ENCODE assay signal across 9 cellular contexts in the genomic region with DNA sequence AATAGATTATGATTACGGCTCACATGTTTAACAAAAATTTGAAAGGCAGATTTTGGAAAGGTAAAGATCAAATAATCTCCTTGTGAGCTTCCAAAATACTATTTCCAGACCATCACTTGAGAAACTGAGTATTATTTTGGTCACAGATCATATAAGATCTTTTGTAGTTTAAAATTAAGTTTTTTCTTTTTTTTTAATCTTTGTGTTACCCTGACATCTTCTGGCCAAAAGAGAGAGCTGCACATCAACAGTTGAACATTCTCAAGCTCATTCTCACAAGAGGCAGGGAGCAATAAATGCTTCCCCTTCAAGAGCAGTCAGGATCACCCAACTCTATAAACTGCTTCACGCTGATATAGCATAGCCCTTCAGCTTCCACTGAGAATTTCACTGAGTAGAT. TPM values are rescaled to one million over a fixed set of nuclear protein-coding genes. Genes with fewer than 3 reads are reported as not detected.
DNase-seq lines count a peak whose midpoint lies in the region; ATAC-seq and TF ChIP-seq lines count a peak whose summit lies in the region.
"Had no signal": no experiment of that assay in that cellular context is flagged by ENCODE, and none has a peak within 500 bp of the region (broad histone marks: within the 10 kb centered on the region; RNA-seq: fewer than 3 reads in every experiment).

No MANE protein-coding gene starts in this region.

- H3K27ac Mint-ChIP-seq in natural killer cell = no peak overlapping the region
- no peak overlapping the region for H3K27ac Mint-ChIP-seq in natural killer cell treated with Interleukin-12 subunit alpha and Interleukin-12 subunit beta and Interleukin-15 and Interleukin-18, amount 100 ng/mL, for 72 hours

- H3K36me3 Mint-ChIP-seq in natural killer cell = no peaks in the 10 kb centered on the region
- H3K36me3 Mint-ChIP-seq in natural killer cell treated with Interleukin-12 subunit alpha and Interleukin-12 subunit beta and Interleukin-15 and Interleukin-18, amount 100 ng/mL, for 72 hours = no peaks in the 10 kb centered on the region

- no peak for TF ChIP-seq EP300 in esophagus muscularis mucosa (IDR thresholded peaks at IDR 0.05)

- TF ChIP-seq POLR2A in NB4 (IDR thresholded peaks at IDR 0.05; ENCODE audit: extremely low read depth, insufficient read length) = no peak
- no peak for TF ChIP-seq POLR2A in esophagus muscularis mucosa (IDR thresholded peaks at IDR 0.05; ENCODE audit: low read depth)
- no peak for TF ChIP-seq POLR2A in spleen (IDR thresholded peaks at IDR 0.05)

- H3K36me3 ChIP-seq in esophagus muscularis mucosa = peaks cover 15 to 93% (median 62%) of the 10 kb centered on the region in 4 donors
- H3K36me3 ChIP-seq in spleen = peaks cover 0 to 98% (median 67%) of the 10 kb centered on the region in 6 donors

- no peaks in the 10 kb centered on the region for H3K9me3 Mint-ChIP-seq in natural killer cell
- H3K9me3 Mint-ChIP-seq in natural killer cell treated with Interleukin-12 subunit alpha and Interleukin-12 subunit beta and Interleukin-15 and Interleukin-18, amount 100 ng/mL, for 72 hours = no peaks in the 10 kb centered on the region

- no peak for DNase-seq in natural killer cell
- DNase-seq in natural killer cell treated with Interleukin-12 subunit alpha and Interleukin-12 subunit beta and Interleukin-15 and Interleukin-18, amount 100 ng/mL, for 72 hours (ENCODE audit: low spot score) = no peak
- peak; percentile 38 for DNase-seq in NB4 (ENCODE audit: low read depth)
- DNase-seq in esophagus muscularis mucosa (ENCODE audit: extremely low spot score) = no peak
- DNase-seq in spleen = no peak
- DNase-seq in superior temporal gyrus (ENCODE audit: extremely low spot score) = no peak
- no peak for DNase-seq in T-helper 9 cell
- DNase-seq in GF-D8 (lab: John Stamatoyannopoulos, UW) = no peak

- H3K4me3 ChIP-seq in NB4 (ENCODE audit: low read depth, low read length) (no peak overlapping the region), esophagus muscularis mucosa (no peak overlapping the region), spleen (no peak overlapping the region)
- H3K4me3 ChIP-seq: HAP-1 had no signal

- no peak for ATAC-seq in natural killer cell
- ATAC-seq in natural killer cell treated with Interleukin-12 subunit alpha and Interleukin-12 subunit beta and Interleukin-15 and Interleukin-18, amount 100 ng/mL, for 72 hours = no peak

- H3K4me1 Mint-ChIP-seq in natural killer cell = no peaks in the 10 kb centered on the region
- no peaks in the 10 kb centered on the region for H3K4me1 Mint-ChIP-seq in natural killer cell treated with Interleukin-12 subunit alpha and Interleukin-12 subunit beta and Interleukin-15 and Interleukin-18, amount 100 ng/mL, for 72 hours (ENCODE audit: low read depth in 2 of 2)

- no peaks in the 10 kb centered on the region for H3K4me1 ChIP-seq in esophagus muscularis mucosa
- H3K4me1 ChIP-seq in spleen = no peaks in the 10 kb centered on the region
- H3K4me1 ChIP-seq: HAP-1 had no signal

- no peak overlapping the region for H3K27ac ChIP-seq in esophagus muscularis mucosa (replicated peaks in 1 of 4)
- no peak overlapping the region for H3K27ac ChIP-seq in spleen

- 71% methylated on average over 2 of the region's 2 CpGs for WGBS in esophagus muscularis mucosa
- 91 to 94% (median 93%) methylated on average over 2 of the region's 2 CpGs for WGBS in spleen, 5 donors

- intact Hi-C loops in natural killer cell (cut with micrococcal nuclease) (no loop called here), esophagus muscularis mucosa (cut with DNase I) (loop anchor here (10.0 kb wide), 1 partner anchor 322 kb away; no protein-coding TSS in a partner anchor), spleen (cut with DNase I; ENCODE audit: low total_unique reads) (no loop called here)

- H3K4me3 Mint-ChIP-seq in natural killer cell = no peak overlapping the region
- H3K4me3 Mint-ChIP-seq in natural killer cell treated with Interleukin-12 subunit alpha and Interleukin-12 subunit beta and Interleukin-15 and Interleukin-18, amount 100 ng/mL, for 72 hours = no peak overlapping the region

- H3K27me3 ChIP-seq in esophagus muscularis mucosa (no peaks in the 10 kb centered on the region), spleen (replicated peaks in 1 of 7) (no peaks in the 10 kb centered on the region)

- H3K9me3 ChIP-seq in esophagus muscularis mucosa (no peaks in the 10 kb centered on the region), spleen (no peaks in the 10 kb centered on the region)
- H3K9me3 ChIP-seq: HAP-1 had no signal

- TF ChIP-seq CTCF in natural killer cell (IDR thresholded peaks at IDR 0.05) (peak; percentile 36), NB4 (IDR thresholded peaks at IDR 0.05; ENCODE audit: low read depth, low read length) (peak; percentile 47), esophagus muscularis mucosa (IDR thresholded peaks at IDR 0.05) (peak; percentile 26 to 50 (median 30)), spleen (IDR thresholded peaks at IDR 0.05 in 8 of 11, conservative IDR thresholded peaks at IDR 0.05 in 3 of 11) (peak in 6 of 11 experiments; percentile 12 to 45 (median 30))

- H3K27me3 Mint-ChIP-seq in natural killer cell (ENCODE audit: low read depth in 2 of 2) = no peaks in the 10 kb centered on the region
- H3K27me3 Mint-ChIP-seq in natural killer cell treated with Interleukin-12 subunit alpha and Interleukin-12 subunit beta and Interleukin-15 and Interleukin-18, amount 100 ng/mL, for 72 hours = no peaks in the 10 kb centered on the region

RNA-seq across cellular contexts. Expression of gene TMEM192, which starts 15.9 kb away (rescaled TPM):
- total RNA-seq in natural killer cell (10 to 100 TPM in 2 of 3 donors, 1 to 10 TPM in 1; 9.4 to 11.4 (median 11.0) TPM), esophagus muscularis mucosa (10 to 100 TPM; 11.6 to 19.1 (median 14.1) TPM), spleen (10 to 100 TPM; 12.3 to 19.1 (median 13.9) TPM)
- 10 to 100 TPM; 12.2 to 15.5 TPM for total RNA-seq in natural killer cell treated with Interleukin-12 subunit alpha and Interleukin-12 subunit beta and Interleukin-15 and Interleukin-18, amount 100 ng/mL, for 72 hours
- 1 to 10 TPM; 4.3 to 6.8 (median 5.2) TPM for polyA plus RNA-seq in spleen

RNA-seq across cellular contexts. Expression of gene TRIM75, which starts 43.1 kb away (rescaled TPM):
- total RNA-seq in natural killer cell = not detected
- not detected for total RNA-seq in natural killer cell treated with Interleukin-12 subunit alpha and Interleukin-12 subunit beta and Interleukin-15 and Interleukin-18, amount 100 ng/mL, for 72 hours
- total RNA-seq in esophagus muscularis mucosa = not detected
- total RNA-seq in spleen = not detected
- polyA plus RNA-seq in spleen = not detected
